15 cellular contexts compared by ENCODE assay signal in genomic region chr6:55239099-55239498, GRCh38.
DNase-seq lines count a peak whose midpoint lies in the region; TF ChIP-seq lines count a peak whose summit lies in the region.
"Had no signal": no experiment of that assay in that cellular context is flagged by ENCODE, and none has a peak within 500 bp of the region (broad histone marks: within the 10 kb centered on the region; RNA-seq: fewer than 3 reads in every experiment).

No MANE protein-coding gene starts in this region.

- H3K9me3 Mint-ChIP-seq in Calu3 (ENCODE audit: low read depth, unreplicated experiment) = no peaks in the 10 kb centered on the region
- no peaks in the 10 kb centered on the region for H3K9me3 Mint-ChIP-seq in nephron progenitor cell

- no peak for TF ChIP-seq CTCF in Calu3 (IDR thresholded peaks at IDR 0.05; ENCODE audit: unreplicated experiment)
- TF ChIP-seq CTCF in choroid plexus epithelial cell (conservative IDR thresholded peaks at IDR 0.05; ENCODE audit: low read depth, low read length) = no peak
- TF ChIP-seq CTCF in nephron progenitor cell (IDR thresholded peaks at IDR 0.05) = no peak

- CTCF ChIA-PET in Calu3 (lab: Charles Lee) = interaction anchor here (0.7 kb wide), 1 partner anchor 1402 kb away, joined by 4 read pairs; no protein-coding TSS in a partner anchor

- no peaks in the 10 kb centered on the region for H3K27me3 Mint-ChIP-seq in Calu3 (ENCODE audit: unreplicated experiment)
- H3K27me3 Mint-ChIP-seq in nephron progenitor cell (ENCODE audit: low read depth, poor library complexity) = no peaks in the 10 kb centered on the region
- H3K27me3 Mint-ChIP-seq: stimulated activated naive CD8-positive, alpha-beta T cell treated with anti-CD3 and anti-CD28 coated beads, Interleukin-15, Interleukin-2, amounts not matched to agents 100 ng/mL and 50 ng/mL, for 24 hours had no signal

- H3K4me3 ChIP-seq in choroid plexus epithelial cell (ENCODE audit: low read depth, low read length) = no peak overlapping the region
- H3K4me3 ChIP-seq: esophagus squamous epithelium, Peyer's patch had no signal

- H3K4me3 Mint-ChIP-seq in Calu3 (ENCODE audit: low read depth, unreplicated experiment) (no peak overlapping the region), nephron progenitor cell (no peak overlapping the region)
- H3K4me3 Mint-ChIP-seq: stimulated activated naive CD8-positive, alpha-beta T cell treated with anti-CD3 and anti-CD28 coated beads, Interleukin-15, Interleukin-2, amounts not matched to agents 100 ng/mL and 50 ng/mL, for 24 hours had no signal

- DNase-seq in Calu3 (peak; percentile 50), NCI-H1105 (lab: John Stamatoyannopoulos, UW) (peak; percentile 19), choroid plexus epithelial cell (ENCODE audit: low read depth) (peak; percentile 46), non-pigmented ciliary epithelial cell (ENCODE audit: low read depth) (peak; percentile 3), nephron progenitor cell (no peak), cerebellar cortex (ENCODE audit: low spot score) (no peak)
- DNase-seq in activated CD4-positive, CD25-positive, alpha-beta regulatory T cell treated with anti-CD3 and anti-CD28 coated beads, Interleukin-2, amount 50 U/mL, for 72 hours = no peak
- no peak for DNase-seq in activated CD4-positive, alpha-beta T cell treated with anti-CD3 and anti-CD28 coated beads, Interleukin-2, amount 50 U/mL, for 48 hours
- DNase-seq: amygdala; BE2C; esophagus squamous epithelium; NCI-H187 treated with DMSO at 0.1 percent for 48 hours; Peyer's patch; stimulated activated CD4-positive, alpha-beta T cell treated with anti-CD3 and anti-CD28 coated beads, Interleukin-12 subunit alpha, Interleukin-12 subunit beta, amount 100 ng/mL, for 4 hours had no signal

- H3K36me3 Mint-ChIP-seq in Calu3 (ENCODE audit: insufficient read depth, unreplicated experiment) (no peaks in the 10 kb centered on the region), nephron progenitor cell (ENCODE audit: low read depth) (no peaks in the 10 kb centered on the region)

- H3K27ac Mint-ChIP-seq in Calu3 (ENCODE audit: unreplicated experiment) (no peak overlapping the region), nephron progenitor cell (no peak overlapping the region)
- H3K27ac Mint-ChIP-seq: stimulated activated naive CD8-positive, alpha-beta T cell treated with anti-CD3 and anti-CD28 coated beads, Interleukin-15, Interleukin-2, amounts not matched to agents 100 ng/mL and 50 ng/mL, for 24 hours had no signal

- H3K4me1 Mint-ChIP-seq in Calu3 (ENCODE audit: low read depth, unreplicated experiment) (peaks cover 23% of the 10 kb centered on the region), nephron progenitor cell (peaks cover 5% of the 10 kb centered on the region)

- intact Hi-C loops in Calu3 (cut with micrococcal nuclease; ENCODE audit: unreplicated experiment) = loop anchor here (5.0 kb wide), 1 partner anchor 617 kb away; no protein-coding TSS in a partner anchor

- no TSS peak for BruUV-seq in Calu3 (replicated peaks; lab: Mats Ljungman, UMichigan)

Comparison
In these comparisons a context has a peak if more than half of its experiments do, and no peak if none do; other contexts are left out.
1. DNase-seq: peak in Calu3 (single experiment), NCI-H1105 (single experiment), choroid plexus epithelial cell (single experiment) and non-pigmented ciliary epithelial cell (single experiment); none in activated CD4-positive, CD25-positive, alpha-beta regulatory T cell treated with anti-CD3 and anti-CD28 coated beads, Interleukin-2, amount 50 U/mL, for 72 hours (single experiment), nephron progenitor cell (single experiment), activated CD4-positive, alpha-beta T cell treated with anti-CD3 and anti-CD28 coated beads, Interleukin-2, amount 50 U/mL, for 48 hours (0 of 2) and cerebellar cortex (single experiment).